Comparison of ENCODE assay signal across 15 cellular contexts in the genomic region with DNA sequence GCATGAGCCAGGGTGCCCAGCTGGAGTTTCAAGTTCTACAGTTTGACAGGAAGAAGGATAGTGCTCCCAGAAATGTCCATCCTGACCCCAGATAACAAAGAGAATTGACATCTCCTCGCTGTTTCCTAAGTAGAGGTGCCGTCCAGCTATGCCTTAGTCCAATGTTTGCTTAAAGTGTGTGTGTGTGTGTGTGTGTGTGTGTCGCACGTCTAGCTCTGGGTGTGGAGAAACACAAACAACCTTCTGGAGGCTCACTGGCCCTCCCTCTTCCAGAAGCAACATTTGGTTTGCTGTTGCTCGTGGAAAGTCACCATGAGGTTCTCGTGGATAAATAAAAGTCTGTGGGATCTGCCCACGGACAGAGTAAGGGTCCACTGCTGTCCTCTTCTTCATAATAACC. TPM values are rescaled to one million over a fixed set of nuclear protein-coding genes. Genes with fewer than 3 reads are reported as not detected.
A peak's percentile ranks its signal among the peaks of the same experiment; 100 is the strongest.
DNase-seq lines count a peak whose midpoint lies in the region; ATAC-seq and TF ChIP-seq lines count a peak whose summit lies in the region.
"Had no signal": no experiment of that assay in that cellular context is flagged by ENCODE, and none has a peak within 500 bp of the region (broad histone marks: within the 10 kb centered on the region; RNA-seq: fewer than 3 reads in every experiment).

No MANE protein-coding gene starts in this region.

- H3K36me3 ChIP-seq in gastroesophageal sphincter (no peaks in the 10 kb centered on the region), parathyroid adenoma (ENCODE audit: control insufficient read depth, insufficient read depth, low read length) (no peaks in the 10 kb centered on the region), vagina (no peaks in the 10 kb centered on the region)
- H3K36me3 ChIP-seq: SJCRH30 had no signal

- 25% methylated on average over 3 of the region's 7 CpGs; no CpG with 5 or more reads in 1 of the 2 donors for WGBS in gastroesophageal sphincter (ENCODE audit: low coverage in 1 of 2), 2 donors

- H3K4me2 ChIP-seq in parathyroid adenoma (ENCODE audit: low read length): peak overlapping the region; percentile 27

- H3K4me1 ChIP-seq in gastroesophageal sphincter: peaks cover 0 to 68% (median 31%) of the 10 kb centered on the region in 3 donors
- peaks cover 5% of the 10 kb centered on the region for H3K4me1 ChIP-seq in parathyroid adenoma
- H3K4me1 ChIP-seq in vagina: peaks cover 37% of the 10 kb centered on the region
- H3K4me1 ChIP-seq: SJCRH30 had no signal

- H3K4me3 ChIP-seq in astrocyte of the spinal cord (ENCODE audit: low read depth, low read length) (no peak overlapping the region), gastroesophageal sphincter (peak overlapping the region in 1 of 2 donors; percentile 28), parathyroid adenoma (ENCODE audit: low read depth, low read length) (no peak overlapping the region), vagina (no peak overlapping the region)
- H3K4me3 ChIP-seq: SJCRH30 had no signal

- in situ Hi-C loops in astrocyte of the spinal cord (cut with HindIII; ENCODE audit: low sequenced_read_pairs): no loop called here

- H3K27ac ChIP-seq in gastroesophageal sphincter (peak overlapping the region; percentile 35 to 83 (median 78)), parathyroid adenoma (peak overlapping the region; percentile 65), vagina (peak overlapping the region; percentile 54)
- H3K27ac ChIP-seq: SJCRH30 had no signal

- no peak overlapping the region for H2AFZ ChIP-seq in parathyroid adenoma

- no peak for TF ChIP-seq POLR2A in gastroesophageal sphincter (IDR thresholded peaks at IDR 0.05)
- no peak for TF ChIP-seq POLR2A in vagina (IDR thresholded peaks at IDR 0.05)

- TF ChIP-seq EP300 in gastroesophageal sphincter (IDR thresholded peaks at IDR 0.05): no peak

- no peaks in the 10 kb centered on the region for H3K27me3 ChIP-seq in gastroesophageal sphincter
- no peaks in the 10 kb centered on the region for H3K27me3 ChIP-seq in parathyroid adenoma (ENCODE audit: control insufficient read depth, insufficient read depth, low read length)
- H3K27me3 ChIP-seq in vagina: no peaks in the 10 kb centered on the region
- H3K27me3 ChIP-seq: SJCRH30 had no signal

- no peak overlapping the region for H3K9ac ChIP-seq in parathyroid adenoma

- no peak for ATAC-seq in gastroesophageal sphincter
- ATAC-seq in HG03175 (IDR thresholded peaks at IDR 0.05; ENCODE audit: unreplicated experiment): no peak
- ATAC-seq: HCT116 had no signal

- TF ChIP-seq CTCF in astrocyte of the spinal cord (IDR thresholded peaks at IDR 0.05; ENCODE audit: low read depth, low read length) (no peak), gastroesophageal sphincter (IDR thresholded peaks at IDR 0.05) (no peak), parathyroid adenoma (IDR thresholded peaks at IDR 0.05) (no peak), vagina (IDR thresholded peaks at IDR 0.05) (no peak)

- peak; percentile 14 for DNase-seq in astrocyte of the spinal cord (ENCODE audit: low read depth, low spot score)
- no peak for DNase-seq in vagina (ENCODE audit: extremely low spot score in 2 of 2)
- DNase-seq in DMS153 treated with DMSO at 0.1 percent for 48 hours (lab: John Stamatoyannopoulos, UW; ENCODE audit: unreplicated experiment): no peak
- DNase-seq in SKM-1 treated with dmso at 0.1 percent for 144 hours (lab: John Stamatoyannopoulos, UW; ENCODE audit: unreplicated experiment): no peak
- DNase-seq: activated naive CD4-positive, alpha-beta T cell treated with anti-CD3 and anti-CD28 coated beads, Interleukin-2, amount 10 ng/mL, durations not matched to agents 7 days and 5 days; CD8-positive, alpha-beta memory T cell; NCI-H1417; occipital lobe; SJCRH30; stimulated activated CD4-positive, alpha-beta T cell treated with anti-CD3 and anti-CD28 coated beads, Interleukin-4, amount 100 ng/mL, for 24 hours; stimulated activated naive CD4-positive, alpha-beta T cell treated with Interleukin-2 at 50 U/mL for 16 hours had no signal

- intact Hi-C loops in vagina (cut with DNase I): loop anchor here (10.0 kb wide), 1 partner anchor 696 kb away; a partner anchor contains a TSS

- H3K79me2 ChIP-seq in parathyroid adenoma: peaks cover 40% of the 10 kb centered on the region

- H3K9me3 ChIP-seq in gastroesophageal sphincter (no peaks in the 10 kb centered on the region), parathyroid adenoma (ENCODE audit: control insufficient read depth, low read length) (no peaks in the 10 kb centered on the region), vagina (no peaks in the 10 kb centered on the region)
- H3K9me3 ChIP-seq: SJCRH30 had no signal

RNA-seq across cellular contexts. Expression of a gene that starts 22.1 kb away (rescaled TPM):
- 10 to 100 TPM; 52.8 to 94.7 (median 69.7) TPM for total RNA-seq in gastroesophageal sphincter
- total RNA-seq in vagina: 70.7 TPM
- total RNA-seq: CD8-positive, alpha-beta memory T cell had no signal
